Comparison of ENCODE assay signal across 1 cellular context in the genomic region with DNA sequence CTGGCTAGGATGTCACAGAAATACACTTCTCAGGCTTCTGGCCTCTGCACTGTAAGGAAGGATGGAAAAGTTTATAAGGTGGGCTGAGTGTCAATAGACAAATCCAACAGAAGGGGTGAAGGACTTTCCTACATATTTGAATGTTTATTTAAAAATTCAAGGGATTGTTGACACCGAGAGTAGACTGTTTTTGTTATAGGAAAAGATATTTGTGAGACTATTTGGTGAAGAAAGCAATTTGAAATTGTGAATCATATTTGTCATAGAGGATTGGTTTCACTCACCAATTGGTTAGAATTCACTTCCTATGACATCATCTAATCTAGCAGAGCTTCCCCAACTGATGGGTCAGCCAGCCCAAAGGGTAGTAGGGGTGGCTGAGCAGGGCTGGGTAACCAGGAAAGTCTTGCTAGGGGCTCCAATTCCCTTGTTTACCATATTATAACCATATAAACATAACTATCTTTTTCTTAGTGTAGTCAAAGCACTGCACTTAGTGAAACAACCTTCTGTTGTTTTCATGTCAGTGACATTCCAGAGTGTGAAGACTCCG.
TF ChIP-seq lines count a peak whose summit lies in the region.

No MANE protein-coding gene starts in this region.

TF ChIP-seq in HEK293, 187 proteins besides CTCF, POLR2A, EP300 and RAD21 (continued from another document):
- TF ChIP-seq, protein P1, sequence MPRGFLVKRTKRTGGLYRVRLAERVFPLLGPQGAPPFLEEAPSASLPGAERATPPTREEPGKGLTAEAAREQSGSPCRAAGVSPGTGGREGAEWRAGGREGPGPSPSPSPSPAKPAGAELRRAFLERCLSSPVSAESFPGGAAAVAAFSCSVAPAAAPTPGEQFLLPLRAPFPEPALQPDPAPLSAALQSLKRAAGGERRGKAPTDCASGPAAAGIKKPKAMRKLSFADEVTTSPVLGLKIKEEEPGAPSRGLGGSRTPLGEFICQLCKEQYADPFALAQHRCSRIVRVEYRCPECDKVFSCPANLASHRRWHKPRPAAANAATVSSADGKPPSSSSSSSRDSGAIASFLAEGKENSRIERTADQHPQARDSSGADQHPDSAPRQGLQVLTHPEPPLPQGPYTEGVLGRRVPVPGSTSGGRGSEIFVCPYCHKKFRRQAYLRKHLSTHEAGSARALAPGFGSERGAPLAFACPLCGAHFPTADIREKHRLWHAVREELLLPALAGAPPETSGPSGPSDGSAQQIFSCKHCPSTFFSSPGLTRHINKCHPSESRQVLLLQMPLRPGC (tag by site-specific recombination; IDR thresholded peaks at IDR 0.05): no peak
- no peak for TF ChIP-seq ZFHX2 (tag by site-specific recombination; conservative IDR thresholded peaks at IDR 0.05)
- TF ChIP-seq YY2 (tag by site-specific recombination; IDR thresholded peaks at IDR 0.05): no peak
- no peak for TF ChIP-seq EGR2 (tag by site-specific recombination; IDR thresholded peaks at IDR 0.05; ENCODE audit: low read depth)
- no peak for TF ChIP-seq ZNF311 (tag by site-specific recombination; IDR thresholded peaks at IDR 0.05; ENCODE audit: borderline replicate concordance)
- peak; percentile 18; the same call in 1 of the 2 replicates for TF ChIP-seq ZNF335 (tag by site-specific recombination; conservative IDR thresholded peaks at IDR 0.05)
- no peak for TF ChIP-seq ZNF112 (tag by site-specific recombination; IDR thresholded peaks at IDR 0.05)
- no peak for TF ChIP-seq ZNF629 (tag by site-specific recombination; IDR thresholded peaks at IDR 0.05)
- TF ChIP-seq ZNF529 (tag by site-specific recombination; IDR thresholded peaks at IDR 0.05; ENCODE audit: insufficient replicate concordance): no peak
- no peak for TF ChIP-seq ZNF146 (tag by site-specific recombination; IDR thresholded peaks at IDR 0.05)
- TF ChIP-seq, protein P2, sequence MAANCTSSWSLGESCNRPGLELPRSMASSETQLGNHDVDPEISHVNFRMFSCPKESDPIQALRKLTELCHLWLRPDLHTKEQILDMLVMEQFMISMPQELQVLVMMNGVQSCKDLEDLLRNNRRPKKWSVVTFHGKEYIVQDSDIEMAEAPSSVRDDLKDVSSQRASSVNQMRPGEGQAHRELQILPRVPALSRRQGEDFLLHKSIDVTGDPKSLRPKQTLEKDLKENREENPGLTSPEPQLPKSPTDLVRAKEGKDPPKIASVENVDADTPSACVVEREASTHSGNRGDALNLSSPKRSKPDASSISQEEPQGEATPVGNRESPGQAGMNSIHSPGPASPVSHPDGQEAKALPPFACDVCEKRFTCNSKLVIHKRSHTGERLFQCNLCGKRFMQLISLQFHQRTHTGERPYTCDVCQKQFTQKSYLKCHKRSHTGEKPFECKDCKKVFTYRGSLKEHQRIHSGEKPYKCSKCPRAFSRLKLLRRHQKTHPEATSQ (tag by site-specific recombination; IDR thresholded peaks at IDR 0.05): no peak
- no peak for TF ChIP-seq KLF10 (tag by site-specific recombination; IDR thresholded peaks at IDR 0.05)
- TF ChIP-seq ZNF37A (tag by site-specific recombination; IDR thresholded peaks at IDR 0.05): no peak
- TF ChIP-seq, protein P3, sequence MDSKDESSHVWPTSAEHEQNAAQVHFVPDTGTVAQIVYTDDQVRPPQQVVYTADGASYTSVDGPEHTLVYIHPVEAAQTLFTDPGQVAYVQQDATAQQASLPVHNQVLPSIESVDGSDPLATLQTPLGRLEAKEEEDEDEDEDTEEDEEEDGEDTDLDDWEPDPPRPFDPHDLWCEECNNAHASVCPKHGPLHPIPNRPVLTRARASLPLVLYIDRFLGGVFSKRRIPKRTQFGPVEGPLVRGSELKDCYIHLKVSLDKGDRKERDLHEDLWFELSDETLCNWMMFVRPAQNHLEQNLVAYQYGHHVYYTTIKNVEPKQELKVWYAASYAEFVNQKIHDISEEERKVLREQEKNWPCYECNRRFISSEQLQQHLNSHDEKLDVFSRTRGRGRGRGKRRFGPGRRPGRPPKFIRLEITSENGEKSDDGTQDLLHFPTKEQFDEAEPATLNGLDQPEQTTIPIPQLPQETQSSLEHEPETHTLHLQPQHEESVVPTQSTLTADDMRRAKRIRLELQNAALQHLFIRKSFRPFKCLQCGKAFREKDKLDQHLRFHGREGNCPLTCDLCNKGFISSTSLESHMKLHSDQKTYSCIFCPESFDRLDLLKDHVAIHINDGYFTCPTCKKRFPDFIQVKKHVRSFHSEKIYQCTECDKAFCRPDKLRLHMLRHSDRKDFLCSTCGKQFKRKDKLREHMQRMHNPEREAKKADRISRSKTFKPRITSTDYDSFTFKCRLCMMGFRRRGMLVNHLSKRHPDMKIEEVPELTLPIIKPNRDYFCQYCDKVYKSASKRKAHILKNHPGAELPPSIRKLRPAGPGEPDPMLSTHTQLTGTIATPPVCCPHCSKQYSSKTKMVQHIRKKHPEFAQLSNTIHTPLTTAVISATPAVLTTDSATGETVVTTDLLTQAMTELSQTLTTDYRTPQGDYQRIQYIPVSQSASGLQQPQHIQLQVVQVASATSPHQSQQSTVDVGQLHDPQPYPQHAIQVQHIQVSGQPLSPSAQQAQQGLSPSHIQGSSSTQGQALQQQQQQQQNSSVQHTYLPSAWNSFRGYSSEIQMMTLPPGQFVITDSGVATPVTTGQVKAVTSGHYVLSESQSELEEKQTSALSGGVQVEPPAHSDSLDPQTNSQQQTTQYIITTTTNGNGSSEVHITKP (tag by site-specific recombination; IDR thresholded peaks at IDR 0.05): peak; percentile 98
- no peak for TF ChIP-seq ZNF560 (tag by site-specific recombination; IDR thresholded peaks at IDR 0.05; ENCODE audit: borderline replicate concordance)
- no peak for TF ChIP-seq ZNF121 (tag by site-specific recombination; IDR thresholded peaks at IDR 0.05)
